Comparison of ENCODE assay signal across 8 cellular contexts in the genomic region with DNA sequence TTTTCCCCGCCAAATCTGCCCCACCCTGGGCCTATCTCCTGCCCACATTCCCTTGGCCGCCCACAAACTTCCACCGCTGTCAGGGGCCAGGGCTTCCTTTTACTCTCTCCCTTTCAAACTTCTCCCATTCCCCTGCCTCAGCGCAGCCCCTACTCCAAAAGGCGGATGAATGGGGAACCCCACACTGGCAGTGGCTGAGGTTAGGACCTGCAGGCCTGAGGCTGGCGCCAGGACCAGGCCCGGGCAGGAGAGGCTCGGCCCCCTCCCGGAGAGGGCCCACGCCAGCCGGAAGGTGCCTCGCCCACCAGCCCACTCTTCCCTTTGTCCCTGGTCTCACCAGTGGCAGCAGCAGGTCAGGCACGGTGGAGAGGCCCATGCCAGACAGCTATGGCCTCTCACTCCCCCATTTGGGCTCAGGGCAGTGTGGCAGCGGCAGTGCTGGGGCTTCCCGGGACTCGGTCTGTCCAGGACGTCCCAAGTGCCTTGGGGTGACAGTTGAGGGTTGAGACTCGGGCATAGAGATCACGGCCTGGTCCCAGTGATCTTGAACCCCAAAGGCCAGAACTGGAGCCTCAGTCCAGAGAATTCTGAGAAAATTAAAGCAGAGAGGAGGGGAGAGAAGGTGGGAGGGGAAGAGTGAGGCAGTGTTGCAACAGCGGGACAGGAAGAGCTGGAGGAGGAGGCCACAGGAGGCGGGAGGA. TPM values are rescaled to one million over a fixed set of nuclear protein-coding genes. Genes with fewer than 3 reads are reported as not detected.
DNase-seq lines count a peak whose midpoint lies in the region; ATAC-seq, FAIRE-seq and TF ChIP-seq lines count a peak whose summit lies in the region.

TSS of gene TNFRSF1A (minus strand) at position 638 of the 701 bp plus-strand sequence. CDS start at position 376, 262 bp downstream.

- H3K36me3 ChIP-seq in GM23248 (ENCODE audit: low read depth), result no peaks in the 10 kb centered on the region
- no peaks in the 10 kb centered on the region for H3K36me3 ChIP-seq in SJCRH30
- no peaks in the 10 kb centered on the region for H3K36me3 ChIP-seq in GM12878 (ENCODE audit: control insufficient read depth in 2 of 2, insufficient read depth in 2 of 2, low read length in 1 of 2)
- H3K36me3 ChIP-seq in rectal smooth muscle tissue (ENCODE audit: control insufficient read depth, insufficient read depth, low read length), result peaks cover 7% of the 10 kb centered on the region

- TF ChIP-seq RAD21 in GM12878 (IDR thresholded peaks at IDR 0.05; ENCODE audit: insufficient read depth, low read depth, low read length), result no peak

- H3K27ac ChIP-seq in AG04450 (ENCODE audit: low read depth, low read length) (peak within 1 kb of the TSS; percentile 91), GM23248 (peak within 1 kb of the TSS; percentile 100), SJCRH30 (peak within 1 kb of the TSS; percentile 71), GM12878 (ENCODE audit: control insufficient read depth, insufficient read depth) (peak within 1 kb of the TSS; percentile 88), rectal smooth muscle tissue (ENCODE audit: low read depth, low read length) (peak within 1 kb of the TSS; percentile 98)

- ATAC-seq in GM12878 (peak; percentile 59), GM21360 (IDR thresholded peaks at IDR 0.05; ENCODE audit: unreplicated experiment) (no peak)

- BruUV-seq in GM12878 (replicated peaks; lab: Mats Ljungman, UMichigan), result TSS peak; percentile 74

- no peak for TF ChIP-seq CTCF in AG04450 (IDR thresholded peaks at IDR 0.05; ENCODE audit: low read depth, low read length)
- no peak for TF ChIP-seq CTCF in GM12878 (IDR thresholded peaks at IDR 0.05 in 2 of 3, conservative IDR thresholded peaks at IDR 0.05 in 1 of 3; ENCODE audit: control insufficient read depth in 2 of 3, extremely low read depth in 1 of 3, insufficient read depth in 1 of 3, low read depth in 3 of 3, low read length in 3 of 3)

- peak within 1 kb of the TSS; percentile 100 for H3K4me3 ChIP-seq in AG04450 (ENCODE audit: low read depth, low read length)
- H3K4me3 ChIP-seq in GM23248, result peak within 1 kb of the TSS; percentile 98
- H3K4me3 ChIP-seq in SJCRH30, result peak within 1 kb of the TSS; percentile 93
- H3K4me3 ChIP-seq in GM12878, result peak within 1 kb of the TSS; percentile 97
- H3K4me3 ChIP-seq in rectal smooth muscle tissue (ENCODE audit: low read length), result peak within 1 kb of the TSS; percentile 94

- H3K4me1 ChIP-seq in GM23248 (ENCODE audit: insufficient read depth), result peaks cover 49% of the 10 kb centered on the region
- H3K4me1 ChIP-seq in SJCRH30, result peaks cover 20% of the 10 kb centered on the region
- peaks cover 29% of the 10 kb centered on the region for H3K4me1 ChIP-seq in GM12878 (ENCODE audit: control insufficient read depth, insufficient read depth, low read length)
- H3K4me1 ChIP-seq in rectal smooth muscle tissue (ENCODE audit: control insufficient read depth, insufficient read depth, low read length), result peaks cover 38% of the 10 kb centered on the region

- peak; percentile 75 for FAIRE-seq in GM12878 (lab: Jason Lieb, UNC)

- H2AFZ ChIP-seq in GM23248, result peak within 1 kb of the TSS; percentile 69
- peak within 1 kb of the TSS; percentile 97 for H2AFZ ChIP-seq in GM12878 (ENCODE audit: control insufficient read depth, low read depth, low read length)

- 0 to 1% methylated on average over 21 of the region's 21 CpGs for WGBS in GM23248 (ENCODE audit: low coverage in 1 of 2, low lambda C conversion rate in 2 of 2, missing lambda C conversion rate in 2 of 2), 2 experiments
- WGBS in GM12878 (ENCODE audit: insufficient coverage, insufficient replicate concordance, low lambda C conversion rate, missing lambda C conversion rate), result 15% methylated on average over 21 of the region's 21 CpGs

- SMC1A ChIA-PET in GM12878 (lab: Charles Lee; ENCODE audit: uncharacterized antibody, unreplicated experiment), result interaction anchor here (0.7 to 4.2 kb wide), 4 partner anchors 17 to 124 kb away, joined by 3 to 19 read pairs (median 9); no protein-coding TSS in a partner anchor

- H3K9ac ChIP-seq in GM23248, result peak within 1 kb of the TSS; percentile 99
- peak within 1 kb of the TSS; percentile 90 for H3K9ac ChIP-seq in GM12878 (ENCODE audit: control insufficient read depth, insufficient read depth, low read length)
- peak within 1 kb of the TSS; percentile 99 for H3K9ac ChIP-seq in rectal smooth muscle tissue (ENCODE audit: low read length)

- peaks cover 5% of the 10 kb centered on the region; the same call in 1 of the 2 replicates for H3K9me3 ChIP-seq in AG04450 (ENCODE audit: control insufficient read depth, insufficient read depth, low read length)
- no peaks in the 10 kb centered on the region for H3K9me3 ChIP-seq in GM23248 (ENCODE audit: low read depth)
- no peaks in the 10 kb centered on the region for H3K9me3 ChIP-seq in SJCRH30 (replicated peaks)
- H3K9me3 ChIP-seq in GM12878 (replicated peaks; ENCODE audit: control insufficient read depth, insufficient read depth, low read length), result no peaks in the 10 kb centered on the region

- TF ChIP-seq EP300 in GM12878 (IDR thresholded peaks at IDR 0.05; ENCODE audit: borderline replicate concordance in 1 of 2, control insufficient read depth in 1 of 2, low read depth in 2 of 2, low read length in 2 of 2), result no peak

- DNase-seq in AG04450 (ENCODE audit: low read depth, low spot score), result peak; percentile 59
- peak; percentile 91 for DNase-seq in GM23248
- DNase-seq in SJCRH30, result peak; percentile 62 to 76
- no peak for DNase-seq in GM12878 (ENCODE audit: low read depth, low spot score)
- peak; percentile 50 to 72 for DNase-seq in hippocampal formation (lab: John Stamatoyannopoulos, UW)
- no peak for DNase-seq in NCI-H524 (lab: John Stamatoyannopoulos, UW)

- H3K27me3 ChIP-seq in AG04450 (ENCODE audit: control insufficient read depth, insufficient read depth, low read length) (no peaks in the 10 kb centered on the region), GM23248 (replicated peaks; ENCODE audit: insufficient read depth) (no peaks in the 10 kb centered on the region), SJCRH30 (no peaks in the 10 kb centered on the region), GM12878 (replicated peaks in 1 of 2; ENCODE audit: control insufficient read depth in 2 of 2, insufficient read depth in 2 of 2, low read length in 1 of 2) (no peaks in the 10 kb centered on the region), rectal smooth muscle tissue (ENCODE audit: control insufficient read depth, insufficient read depth, low read length) (no peaks in the 10 kb centered on the region)

- H4K20me1 ChIP-seq in GM23248 (ENCODE audit: insufficient read depth), result peaks cover 5% of the 10 kb centered on the region; the same call in 1 of the 2 replicates
- no peaks in the 10 kb centered on the region for H4K20me1 ChIP-seq in GM12878 (ENCODE audit: control insufficient read depth, insufficient read depth)

- intact Hi-C loops in GM12878 (cut with micrococcal nuclease; ENCODE audit: unreplicated experiment), result no loop called here

- peak; percentile 78 for TF ChIP-seq POLR2A in GM12878 (IDR thresholded peaks at IDR 0.05; ENCODE audit: low read depth, low read length)

- in situ Hi-C loops in GM23248 (cut with MboI) (no loop called here), GM12878 (cut with MboI) (no loop called here)

- CTCF ChIA-PET in AG04450 (lab: Charles Lee) (interaction anchor here (0.7 kb wide), 1 partner anchor 22 kb away, joined by 3 read pairs; no protein-coding TSS in a partner anchor), GM12878 (lab: Yijun Ruan, JAX) (interaction anchor here (0.6 to 3.5 kb wide), 6 partner anchors 10 to 803 kb away, joined by 3 to 19 read pairs (median 4); no protein-coding TSS in a partner anchor)

- H3K4me2 ChIP-seq in GM23248 (ENCODE audit: unreplicated experiment) (peak within 1 kb of the TSS; percentile 97), GM12878 (ENCODE audit: control insufficient read depth, insufficient read depth) (peak within 1 kb of the TSS; percentile 79)

- H3F3A ChIP-seq in GM23248 (ENCODE audit: insufficient read depth), result peaks cover 47% of the 10 kb centered on the region

- POLR2A ChIA-PET in AG04450 (lab: Yijun Ruan, JAX), result interaction anchor here (0.7 to 1.6 kb wide), 7 partner anchors 9 to 193 kb away, joined by 3 to 8 read pairs (median 7); partner anchors contain the start of genes GAPDH and LTBR
- POLR2A ChIA-PET in GM12878 (lab: Charles Lee), result interaction anchor here (0.5 to 2.6 kb wide), 10 partner anchors 9 to 174 kb away, joined by 3 to 14 read pairs (median 4); partner anchors contain the start of gene VAMP1

- H3K79me2 ChIP-seq in GM23248 (ENCODE audit: insufficient read depth) (peaks cover 66% of the 10 kb centered on the region), GM12878 (ENCODE audit: control insufficient read depth, insufficient read depth, low read length) (peaks cover 45% of the 10 kb centered on the region)

- no peaks in the 10 kb centered on the region for H3K9me2 ChIP-seq in GM23248 (ENCODE audit: insufficient read depth)

- RAD21 ChIA-PET in GM12878 (lab: Charles Lee; ENCODE audit: unreplicated experiment), result interaction anchor here (0.7 to 3.7 kb wide), 6 partner anchors 16 to 122 kb away, joined by 3 to 21 read pairs (median 6); no protein-coding TSS in a partner anchor

RNA-seq across cellular contexts. Expression of gene TNFRSF1A, which starts in this region (rescaled TPM):
- polyA plus RNA-seq in AG04450 (2011; rRNA removed) (231 and 255 TPM in 2 replicates), GM23248 (2016; fragmentation: Nextera tagmentation; extraction: Ambion mirVana) (183 and 197 TPM in 2 replicates), GM12878 (2011; rRNA removed) (16.5 and 18.9 TPM in 2 replicates), GM12878 (2014; fragmentation: Illumina TruSeq; extraction: Trizol) (6.4 and 14.8 TPM in 2 replicates), GM12878 (2014; fragmentation: Nextera tagmentation; extraction: Ambion mirVana) (under 1 TPM; 0.24 to 0.77 TPM), GM12878 (2014; rRNA removed) (12.7 and 13.1 TPM in 2 replicates), GM12878 (2016; fragmentation: Nextera tagmentation; extraction: Ambion mirVana) (10 to 100 TPM; 10.6 to 13.0 TPM)
- 222 and 237 TPM in 2 replicates for polyA minus RNA-seq in AG04450 (2011; rRNA and poly(A)+ RNA removed)
- 247 and 343 TPM in 2 replicates for total RNA-seq in GM23248 (2014; rRNA removed; shearing (Covaris generic))
- 34.3 and 40.2 TPM in 2 replicates for total RNA-seq in SJCRH30 (2014; rRNA removed; shearing (Covaris generic))
- 25.3 and 26.1 TPM in 2 replicates for total RNA-seq in GM12878 (2013; cell fraction: nucleolus; rRNA removed)
- total RNA-seq in GM12878 (2014; rRNA removed) (11.7 and 14.1 TPM in 2 replicates), GM12878 (2014; rRNA removed; fragmentation: Illumina TruSeq; extraction: Trizol) (7.3 and 9.8 TPM in 2 replicates), GM12878 (2021) (16.2 and 16.5 TPM in 2 replicates)
- 4.1 TPM for polyA plus RNA-seq in GM12878 (2011; ENCODE audit: low read depth)
- polyA plus RNA-seq in GM12878 (2011; cell fraction: cytosol; rRNA removed), result 16.0 and 25.6 TPM in 2 replicates
- 30.0 and 37.3 TPM in 2 replicates for polyA plus RNA-seq in GM12878 (2011; cell fraction: nucleus; rRNA removed)
- polyA plus RNA-seq in GM12878 (2012), result 7.0 and 13.2 TPM in 2 replicates
- 22.5 and 36.4 TPM in 2 replicates for polyA minus RNA-seq in GM12878 (2011; rRNA and poly(A)+ RNA removed)
- polyA minus RNA-seq in GM12878 (2011; cell fraction: cytosol; rRNA and poly(A)+ RNA removed), result 13.6 and 15.8 TPM in 2 replicates
- polyA minus RNA-seq in GM12878 (2011; cell fraction: nucleus; rRNA and poly(A)+ RNA removed), result 24.8 and 42.8 TPM in 2 replicates

Comparison
In these comparisons a context has a peak if more than half of its experiments do, and no peak if none do; other contexts are left out.
1. DNase-seq: peak in AG04450 (single experiment), GM23248 (single experiment), SJCRH30 (2 of 2) and hippocampal formation (2 of 2); none in GM12878 (single experiment) and NCI-H524 (0 of 2).
2. Peak in every context shown above with its lines, with median percentiles within 50 percentile points of each other: H3K27ac ChIP-seq, H3K4me3 ChIP-seq and H3K9ac ChIP-seq.